Comparison of ENCODE assay signal across 1 cellular context in the genomic region with DNA sequence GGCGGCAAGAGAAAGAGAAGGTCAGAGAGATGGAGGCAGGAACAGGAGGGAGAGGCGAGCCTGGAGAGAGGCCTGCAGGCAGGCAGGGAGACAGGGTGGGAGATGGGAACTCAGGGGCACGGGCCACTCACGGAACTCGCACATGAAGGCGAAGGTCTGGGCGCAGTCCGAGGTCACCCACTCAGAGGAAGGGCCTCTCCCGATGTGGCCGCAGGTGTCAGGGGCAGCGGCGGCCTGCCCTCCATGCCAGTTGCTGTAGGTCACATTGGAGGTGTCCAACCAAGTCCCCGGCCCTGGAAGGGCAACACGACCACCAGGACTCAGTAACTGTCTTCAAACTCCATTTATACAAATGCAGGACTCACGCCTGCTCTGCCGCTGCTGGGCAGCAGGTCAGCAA.
TF ChIP-seq lines count a peak whose summit lies in the region.

No MANE protein-coding gene starts in this region.

TF ChIP-seq in GM23338, 12 proteins besides CTCF, POLR2A, EP300 and RAD21 (continued from another document):
- TF ChIP-seq, protein P1, sequence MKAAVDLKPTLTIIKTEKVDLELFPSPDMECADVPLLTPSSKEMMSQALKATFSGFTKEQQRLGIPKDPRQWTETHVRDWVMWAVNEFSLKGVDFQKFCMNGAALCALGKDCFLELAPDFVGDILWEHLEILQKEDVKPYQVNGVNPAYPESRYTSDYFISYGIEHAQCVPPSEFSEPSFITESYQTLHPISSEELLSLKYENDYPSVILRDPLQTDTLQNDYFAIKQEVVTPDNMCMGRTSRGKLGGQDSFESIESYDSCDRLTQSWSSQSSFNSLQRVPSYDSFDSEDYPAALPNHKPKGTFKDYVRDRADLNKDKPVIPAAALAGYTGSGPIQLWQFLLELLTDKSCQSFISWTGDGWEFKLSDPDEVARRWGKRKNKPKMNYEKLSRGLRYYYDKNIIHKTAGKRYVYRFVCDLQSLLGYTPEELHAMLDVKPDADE (IDR thresholded peaks at IDR 0.05) = no peak
